In genomic region chr1:7070389-7071029, GRCh38 we compare ENCODE assay signal across 8 cellular contexts.
A peak's percentile ranks its signal among the peaks of the same experiment; 100 is the strongest.
DNase-seq lines count a peak whose midpoint lies in the region; ATAC-seq, FAIRE-seq and TF ChIP-seq lines count a peak whose summit lies in the region.

No MANE protein-coding gene starts in this region.

- H3K4me2 ChIP-seq in HepG2 (ENCODE audit: low read depth, low read length), result 0 out of 2 replicates have a peak overlapping the region, but pooled peaks have one; percentile 10

- intact Hi-C loops in HepG2 (cut with micrococcal nuclease; ENCODE audit: unreplicated experiment), result loop anchor here (10.0 kb wide), 1 partner anchor 276 kb away; no protein-coding TSS in a partner anchor

- TF ChIP-seq RAD21 in HepG2 (CRISPR knock-in tag; IDR thresholded peaks at IDR 0.05), result peak; percentile 56

- H4K20me1 ChIP-seq in HepG2 (ENCODE audit: insufficient read depth, low read length), result no peaks in the 10 kb centered on the region; the same call in 1 of the 2 replicates

- peak; percentile 92 for ATAC-seq in HepG2
- no peak for ATAC-seq in HG03457 (IDR thresholded peaks at IDR 0.05; ENCODE audit: unreplicated experiment)

- DNase-seq in A172 (ENCODE audit: low spot score), result peak; percentile 49
- peak; percentile 32 for DNase-seq in NCI-H2171 (lab: John Stamatoyannopoulos, UW)
- peak; percentile 46 for DNase-seq in activated CD4-positive, alpha-beta T cell treated with anti-CD3 and anti-CD28 coated beads for 4 hours
- DNase-seq in dedifferentiated amniotic fluid mesenchymal stem cell (ENCODE audit: extremely low spot score), result peak; percentile 77
- peak; percentile 43 for DNase-seq in HepG2 (ENCODE audit: low spot score)
- DNase-seq in stimulated activated CD4-positive, alpha-beta T cell treated with anti-CD3 and anti-CD28 coated beads, Interleukin-4, amount 100 ng/mL, for 4 hours, result peak; percentile 35 to 38

- no peaks in the 10 kb centered on the region for H3K9me3 ChIP-seq in HepG2 (ENCODE audit: low read length)

- H2AFZ ChIP-seq in HepG2 (ENCODE audit: low read length), result no peak overlapping the region

- FAIRE-seq in HepG2 (lab: Jason Lieb, UNC), result peak; percentile 91

- peaks cover 2 to 14% of the 10 kb centered on the region in 2 experiments; a peak in 2 of 5 replicates for H3K27me3 ChIP-seq in HepG2 (ENCODE audit: control insufficient read depth in 1 of 2, insufficient read depth in 2 of 2, low read length in 2 of 2)

- POLR2A ChIA-PET in HepG2 (lab: Yijun Ruan, JAX), result no interaction called here

- no peaks in the 10 kb centered on the region for H3K4me1 ChIP-seq in HepG2 (ENCODE audit: insufficient read depth, low read length)

- no peak for TF ChIP-seq POLR2A in HepG2 (IDR thresholded peaks at IDR 0.05; ENCODE audit: insufficient read depth in 1 of 2, low read depth in 2 of 2, low read length in 2 of 2)

- WGBS in HepG2 (ENCODE audit: low lambda C conversion rate), result 1% methylated on average over 13 of the region's 13 CpGs

- no peak overlapping the region for H3K4me3 ChIP-seq in HepG2 (replicated peaks in 1 of 3; ENCODE audit: insufficient read depth in 1 of 3, low read depth in 2 of 3, low read length in 3 of 3)

- CTCF ChIA-PET in HepG2 (lab: Yijun Ruan, JAX; ENCODE audit: low intra/inter-chr PET ratio, low total read pairs), result interaction anchor here (1.9 to 2.2 kb wide), 2 partner anchors 28 to 351 kb away, joined by 6 read pairs; no protein-coding TSS in a partner anchor

- no peak overlapping the region for H3K9ac ChIP-seq in HepG2 (ENCODE audit: insufficient read depth, low read depth, low read length)

- BruUV-seq in HepG2 (replicated peaks; lab: Mats Ljungman, UMichigan), result no TSS peak

- no peak for TF ChIP-seq EP300 in HepG2 (IDR thresholded peaks at IDR 0.05; ENCODE audit: low read depth in 2 of 2, low read length in 2 of 2)
- no peak for TF ChIP-seq EP300 in HepG2 (CRISPR knock-in tag; IDR thresholded peaks at IDR 0.05; ENCODE audit: borderline replicate concordance)

- no peaks in the 10 kb centered on the region for H3K36me3 ChIP-seq in HepG2 (replicated peaks in 1 of 2; ENCODE audit: control insufficient read depth in 1 of 2, insufficient read depth in 2 of 2, low read length in 2 of 2)

- H3K79me2 ChIP-seq in HepG2 (ENCODE audit: insufficient read depth, low read length), result no peaks in the 10 kb centered on the region

- H3K27ac ChIP-seq in HepG2 (ENCODE audit: extremely low read length, insufficient read depth, low read length), result no peak overlapping the region

- TF ChIP-seq CTCF in GM12874 (IDR thresholded peaks at IDR 0.05; ENCODE audit: insufficient read depth, low read depth, low read length) (peak; percentile 90), HepG2 (CRISPR knock-in tag; IDR thresholded peaks at IDR 0.05) (peak; percentile 87)

- in situ Hi-C loops in HepG2 (cut with HindIII; ENCODE audit: extremely low pct_ligation_motif_present, low pct_unique_long_range_greater_than_20kb), result loop anchor here (10.0 to 25.0 kb wide), 2 partner anchors 276 to 567 kb away; no protein-coding TSS in a partner anchor

TF ChIP-seq in HepG2, 621 proteins besides CTCF, POLR2A, EP300 and RAD21:
- TF ChIP-seq KDM2A (CRISPR knock-in tag; IDR thresholded peaks at IDR 0.05; ENCODE audit: borderline replicate concordance, low read depth) (peak; percentile 38; the same call in 1 of the 2 replicates), ZNF414 (CRISPR knock-in tag; IDR thresholded peaks at IDR 0.05) (no peak), CEBPB (IDR thresholded peaks at IDR 0.05; ENCODE audit: borderline replicate concordance, low read depth, low read length) (peak; percentile 45; the same call in 1 of the 2 replicates), STAG1 (CRISPR knock-in tag; IDR thresholded peaks at IDR 0.05) (peak; percentile 80), CEBPG (CRISPR knock-in tag; IDR thresholded peaks at IDR 0.05) (peak; percentile 34; the same call in 1 of the 2 replicates), MTA3 (CRISPR knock-in tag; IDR thresholded peaks at IDR 0.05) (no peak), NFATC3 (CRISPR knock-in tag; IDR thresholded peaks at IDR 0.05) (0 out of 2 replicates have a peak, but pooled peaks have one; percentile 25), SMC3 (IDR thresholded peaks at IDR 0.05; ENCODE audit: low read length) (peak; percentile 63), SALL1 (CRISPR knock-in tag; IDR thresholded peaks at IDR 0.05) (0 out of 2 replicates have a peak, but pooled peaks have one; percentile 18), ATF7 (IDR thresholded peaks at IDR 0.05) (no peak), ATF7 (CRISPR knock-in tag; IDR thresholded peaks at IDR 0.05) (no peak), MIER2 (CRISPR knock-in tag; IDR thresholded peaks at IDR 0.05) (peak; percentile 87), GFI1 (CRISPR knock-in tag; IDR thresholded peaks at IDR 0.05; ENCODE audit: borderline replicate concordance) (peak; percentile 84), XRCC5 (optimal IDR thresholded peaks at IDR 0.05; ENCODE audit: low read length) (peak; percentile 55), YEATS2 (CRISPR knock-in tag; IDR thresholded peaks at IDR 0.05; ENCODE audit: borderline replicate concordance) (no peak), ZFYVE20 (CRISPR knock-in tag; IDR thresholded peaks at IDR 0.05; ENCODE audit: borderline replicate concordance, low read depth) (no peak), ZNF724P (CRISPR knock-in tag; IDR thresholded peaks at IDR 0.05; ENCODE audit: borderline replicate concordance) (no peak)
- TF ChIP-seq, protein P1, sequence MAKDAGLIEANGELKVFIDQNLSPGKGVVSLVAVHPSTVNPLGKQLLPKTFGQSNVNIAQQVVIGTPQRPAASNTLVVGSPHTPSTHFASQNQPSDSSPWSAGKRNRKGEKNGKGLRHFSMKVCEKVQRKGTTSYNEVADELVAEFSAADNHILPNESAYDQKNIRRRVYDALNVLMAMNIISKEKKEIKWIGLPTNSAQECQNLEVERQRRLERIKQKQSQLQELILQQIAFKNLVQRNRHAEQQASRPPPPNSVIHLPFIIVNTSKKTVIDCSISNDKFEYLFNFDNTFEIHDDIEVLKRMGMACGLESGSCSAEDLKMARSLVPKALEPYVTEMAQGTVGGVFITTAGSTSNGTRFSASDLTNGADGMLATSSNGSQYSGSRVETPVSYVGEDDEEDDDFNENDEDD (CRISPR knock-in tag; IDR thresholded peaks at IDR 0.05; ENCODE audit: borderline replicate concordance), result no peak
- TF ChIP-seq, protein P2, sequence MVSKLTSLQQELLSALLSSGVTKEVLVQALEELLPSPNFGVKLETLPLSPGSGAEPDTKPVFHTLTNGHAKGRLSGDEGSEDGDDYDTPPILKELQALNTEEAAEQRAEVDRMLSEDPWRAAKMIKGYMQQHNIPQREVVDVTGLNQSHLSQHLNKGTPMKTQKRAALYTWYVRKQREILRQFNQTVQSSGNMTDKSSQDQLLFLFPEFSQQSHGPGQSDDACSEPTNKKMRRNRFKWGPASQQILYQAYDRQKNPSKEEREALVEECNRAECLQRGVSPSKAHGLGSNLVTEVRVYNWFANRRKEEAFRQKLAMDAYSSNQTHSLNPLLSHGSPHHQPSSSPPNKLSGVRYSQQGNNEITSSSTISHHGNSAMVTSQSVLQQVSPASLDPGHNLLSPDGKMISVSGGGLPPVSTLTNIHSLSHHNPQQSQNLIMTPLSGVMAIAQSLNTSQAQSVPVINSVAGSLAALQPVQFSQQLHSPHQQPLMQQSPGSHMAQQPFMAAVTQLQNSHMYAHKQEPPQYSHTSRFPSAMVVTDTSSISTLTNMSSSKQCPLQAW (CRISPR knock-in tag; IDR thresholded peaks at IDR 0.05), result 0 out of 2 replicates have a peak, but pooled peaks have one; percentile 27
TF ChIP-seq in HepG2: peak in this region for 11.
